ENCODE assay signal across 22 cellular contexts in genomic region chr2:132984731-132985130, GRCh38.
DNase-seq lines count a peak whose midpoint lies in the region; ATAC-seq, FAIRE-seq and TF ChIP-seq lines count a peak whose summit lies in the region.
"Had no signal": no experiment of that assay in that cellular context is flagged by ENCODE, and none has a peak within 500 bp of the region (broad histone marks: within the 10 kb centered on the region; RNA-seq: fewer than 3 reads in every experiment).

No MANE protein-coding gene starts in this region.

- DNase-seq in NCI-H1092 treated with DMSO at 0.1 percent for 48 hours (lab: John Stamatoyannopoulos, UW): peak; percentile 1
- no peak for DNase-seq in NCI-H1092 (lab: John Stamatoyannopoulos, UW)
- DNase-seq in DMS153 (lab: John Stamatoyannopoulos, UW): peak; percentile 76
- DNase-seq in progenitor cell of endocrine pancreas (ENCODE audit: low spot score, unreplicated experiment): no peak
- DNase-seq in stimulated activated CD4-positive, alpha-beta T cell treated with anti-CD3 and anti-CD28 coated beads, Interleukin-1b, Interleukin-23, amount 100 ng/mL, for 48 hours: no peak
- no peak for DNase-seq in aorta
- DNase-seq in natural killer cell treated with Interleukin-12 subunit alpha and Interleukin-12 subunit beta and Interleukin-15 and Interleukin-18, amount 100 ng/mL, for 72 hours (ENCODE audit: low spot score): no peak
- DNase-seq: GOT3; HFFc6; KBM-7; NCI-H2081; NCI-H226; NCI-H510A; NCI-H69; NK-92 treated with Interleukin-12 subunit alpha and Interleukin-12 subunit beta, amount 100 ng/mL, for 24 hours; PC-3; SK-N-SH; SW 1271 had no signal

- no peaks in the 10 kb centered on the region for H3K36me3 ChIP-seq in aorta (ENCODE audit: control insufficient read depth in 1 of 2, insufficient read depth in 2 of 2, low read length in 1 of 2)
- H3K36me3 ChIP-seq: HAP-1 had no signal

- H3K36me3 Mint-ChIP-seq in progenitor cell of endocrine pancreas (ENCODE audit: insufficient read depth): no peaks in the 10 kb centered on the region
- no peaks in the 10 kb centered on the region for H3K36me3 Mint-ChIP-seq in natural killer cell treated with Interleukin-12 subunit alpha and Interleukin-12 subunit beta and Interleukin-15 and Interleukin-18, amount 100 ng/mL, for 72 hours

- H3K4me3 Mint-ChIP-seq in progenitor cell of endocrine pancreas (ENCODE audit: low read depth): no peak overlapping the region
- H3K4me3 Mint-ChIP-seq in natural killer cell treated with Interleukin-12 subunit alpha and Interleukin-12 subunit beta and Interleukin-15 and Interleukin-18, amount 100 ng/mL, for 72 hours: no peak overlapping the region
- H3K4me3 Mint-ChIP-seq: HFFc6 had no signal

- ATAC-seq in aorta (ENCODE audit: low FRiP score): no peak
- no peak for ATAC-seq in natural killer cell treated with Interleukin-12 subunit alpha and Interleukin-12 subunit beta and Interleukin-15 and Interleukin-18, amount 100 ng/mL, for 72 hours
- ATAC-seq: PC-3 had no signal

- peaks cover 13% of the 10 kb centered on the region for H3K4me1 Mint-ChIP-seq in progenitor cell of endocrine pancreas (ENCODE audit: low read depth)
- no peaks in the 10 kb centered on the region for H3K4me1 Mint-ChIP-seq in natural killer cell treated with Interleukin-12 subunit alpha and Interleukin-12 subunit beta and Interleukin-15 and Interleukin-18, amount 100 ng/mL, for 72 hours (ENCODE audit: low read depth in 2 of 2)

- H3K27me3 ChIP-seq in aorta (ENCODE audit: control insufficient read depth in 1 of 2, insufficient read depth in 2 of 2, low read length in 1 of 2): peaks cover 0 to 4% of the 10 kb centered on the region in 2 donors

- peak; percentile 94 for FAIRE-seq in islet of Langerhans (lab: Jason Lieb, UNC)
- FAIRE-seq: G401.6, HTR-8/SVneo had no signal

- 82 to 91% methylated on average over 2 of the region's 2 CpGs for WGBS in aorta, 2 donors

- H3K27ac ChIP-seq in aorta (ENCODE audit: low read depth in 1 of 2, low read length in 2 of 2): no peak overlapping the region

- TF ChIP-seq CTCF in progenitor cell of endocrine pancreas (IDR thresholded peaks at IDR 0.05; ENCODE audit: unreplicated experiment): no peak

- H3K9me3 ChIP-seq in aorta (ENCODE audit: control insufficient read depth, low read length): no peaks in the 10 kb centered on the region
- H3K9me3 ChIP-seq: HAP-1, SK-N-SH had no signal

- no peak overlapping the region for H3K4me3 ChIP-seq in aorta (ENCODE audit: low read length in 2 of 2)
- H3K4me3 ChIP-seq: HAP-1 had no signal

- H3K27ac Mint-ChIP-seq in progenitor cell of endocrine pancreas: peak overlapping the region; percentile 50
- H3K27ac Mint-ChIP-seq in natural killer cell treated with Interleukin-12 subunit alpha and Interleukin-12 subunit beta and Interleukin-15 and Interleukin-18, amount 100 ng/mL, for 72 hours: no peak overlapping the region
- H3K27ac Mint-ChIP-seq: HFFc6 had no signal

- peaks cover 5% of the 10 kb centered on the region for H3K9me3 Mint-ChIP-seq in progenitor cell of endocrine pancreas (ENCODE audit: low read depth)
- H3K9me3 Mint-ChIP-seq in natural killer cell treated with Interleukin-12 subunit alpha and Interleukin-12 subunit beta and Interleukin-15 and Interleukin-18, amount 100 ng/mL, for 72 hours: no peaks in the 10 kb centered on the region
- H3K9me3 Mint-ChIP-seq: HFFc6 had no signal

- no peaks in the 10 kb centered on the region for H3K4me1 ChIP-seq in aorta (ENCODE audit: control insufficient read depth in 1 of 2, insufficient read depth in 2 of 2, low read length in 2 of 2)
- H3K4me1 ChIP-seq: HAP-1 had no signal

- H3K27me3 Mint-ChIP-seq in progenitor cell of endocrine pancreas: peaks cover 5% of the 10 kb centered on the region
- no peaks in the 10 kb centered on the region for H3K27me3 Mint-ChIP-seq in natural killer cell treated with Interleukin-12 subunit alpha and Interleukin-12 subunit beta and Interleukin-15 and Interleukin-18, amount 100 ng/mL, for 72 hours

- intact Hi-C loops in aorta (cut with DNase I): no loop called here

Comparison
In these comparisons a context has a peak if more than half of its experiments do, and no peak if none do; other contexts are left out.
1. DNase-seq: peak in NCI-H1092 treated with DMSO at 0.1 percent for 48 hours (single experiment) and DMS153 (single experiment); none in NCI-H1092 (single experiment), progenitor cell of endocrine pancreas (single experiment), stimulated activated CD4-positive, alpha-beta T cell treated with anti-CD3 and anti-CD28 coated beads, Interleukin-1b, Interleukin-23, amount 100 ng/mL, for 48 hours (single experiment), aorta (0 of 2) and natural killer cell treated with Interleukin-12 subunit alpha and Interleukin-12 subunit beta and Interleukin-15 and Interleukin-18, amount 100 ng/mL, for 72 hours (single experiment).